8 cellular contexts compared by ENCODE assay signal in genomic region chr5:6379246-6379645, GRCh38. TPM values are rescaled to one million over a fixed set of nuclear protein-coding genes. Genes with fewer than 3 reads are reported as not detected.
DNase-seq lines count a peak whose midpoint lies in the region; ATAC-seq and TF ChIP-seq lines count a peak whose summit lies in the region.

No MANE protein-coding gene starts in this region.

- POLR2A ChIA-PET in T-cell (lab: Charles Lee): no interaction called here

- peaks cover 38% of the 10 kb centered on the region for H3K36me3 Mint-ChIP-seq in activated CD4-positive, alpha-beta T cell treated with anti-CD3 and anti-CD28 coated beads, Interleukin-2, amount 10 ng/mL, durations not matched to agents 24 days and 14 days (ENCODE audit: low read depth)
- H3K36me3 Mint-ChIP-seq in T-cell: peaks cover 17% of the 10 kb centered on the region
- peaks cover 51% of the 10 kb centered on the region for H3K36me3 Mint-ChIP-seq in stimulated activated effector memory CD8-positive, alpha-beta T cell treated with anti-CD3 and anti-CD28 coated beads, Interleukin-12 subunit alpha, Interleukin-12 subunit beta, amount 100 ng/mL, for 72 hours

- H3K4me3 Mint-ChIP-seq in activated CD4-positive, alpha-beta T cell treated with anti-CD3 and anti-CD28 coated beads, Interleukin-2, amount 10 ng/mL, durations not matched to agents 24 days and 14 days: peak overlapping the region; percentile 100
- H3K4me3 Mint-ChIP-seq in T-cell: peak overlapping the region; percentile 99 to 100 (median 100)
- H3K4me3 Mint-ChIP-seq in stimulated activated effector memory CD8-positive, alpha-beta T cell treated with anti-CD3 and anti-CD28 coated beads, Interleukin-12 subunit alpha, Interleukin-12 subunit beta, amount 100 ng/mL, for 72 hours: peak overlapping the region; percentile 98

- no peak for TF ChIP-seq POLR2A in gastroesophageal sphincter (IDR thresholded peaks at IDR 0.05)

- H3K27ac ChIP-seq in gastroesophageal sphincter: peak overlapping the region; percentile 5 to 92 (median 90)

- peaks cover 0 to 27% of the 10 kb centered on the region in 2 donors for H3K36me3 ChIP-seq in gastroesophageal sphincter

- intact Hi-C loops in activated CD4-positive, alpha-beta T cell treated with anti-CD3 and anti-CD28 coated beads, Interleukin-2, amount 10 ng/mL, durations not matched to agents 24 days and 14 days (cut with micrococcal nuclease): loop anchor here (5.0 to 10.0 kb wide), 2 partner anchors 887 to 1496 kb away; no protein-coding TSS in a partner anchor

- no peaks in the 10 kb centered on the region for H3K9me3 ChIP-seq in gastroesophageal sphincter

- DNase-seq in activated CD4-positive, alpha-beta T cell treated with anti-CD3 and anti-CD28 coated beads, Interleukin-2, amount 10 ng/mL, durations not matched to agents 24 days and 14 days: no peak
- DNase-seq in activated CD4-positive, alpha-beta T cell treated with anti-CD3 and anti-CD28 coated beads for 48 hours: no peak
- DNase-seq in T-cell (no peak), kidney glomerular epithelial cell (lab: John Stamatoyannopoulos, UW) (no peak)
- no peak for DNase-seq in stimulated activated effector memory CD8-positive, alpha-beta T cell treated with anti-CD3 and anti-CD28 coated beads, Interleukin-12 subunit alpha, Interleukin-12 subunit beta, amount 100 ng/mL, for 72 hours (ENCODE audit: low spot score in 2 of 2)
- no peak for DNase-seq in stimulated activated CD4-positive, alpha-beta T cell treated with anti-CD3 and anti-CD28 coated beads, Interleukin-4, amount 100 ng/mL, for 4 hours
- no peak for DNase-seq in stimulated activated CD4-positive, alpha-beta T cell treated with anti-CD3 and anti-CD28 coated beads, Interleukin-15, amount 100 ng/mL, for 24 hours

- no peak for ATAC-seq in T-cell (replicated peaks in 1 of 4)
- ATAC-seq in gastroesophageal sphincter: no peak
- no peak for ATAC-seq in stimulated activated effector memory CD8-positive, alpha-beta T cell treated with anti-CD3 and anti-CD28 coated beads, Interleukin-12 subunit alpha, Interleukin-12 subunit beta, amount 100 ng/mL, for 72 hours

- TF ChIP-seq CTCF in gastroesophageal sphincter (IDR thresholded peaks at IDR 0.05): no peak

- no peak for TF ChIP-seq EP300 in gastroesophageal sphincter (IDR thresholded peaks at IDR 0.05)

- H3K9me3 Mint-ChIP-seq in activated CD4-positive, alpha-beta T cell treated with anti-CD3 and anti-CD28 coated beads, Interleukin-2, amount 10 ng/mL, durations not matched to agents 24 days and 14 days: no peaks in the 10 kb centered on the region
- H3K9me3 Mint-ChIP-seq in T-cell: no peaks in the 10 kb centered on the region
- no peaks in the 10 kb centered on the region for H3K9me3 Mint-ChIP-seq in stimulated activated effector memory CD8-positive, alpha-beta T cell treated with anti-CD3 and anti-CD28 coated beads, Interleukin-12 subunit alpha, Interleukin-12 subunit beta, amount 100 ng/mL, for 72 hours

- H3K4me1 Mint-ChIP-seq in activated CD4-positive, alpha-beta T cell treated with anti-CD3 and anti-CD28 coated beads, Interleukin-2, amount 10 ng/mL, durations not matched to agents 24 days and 14 days: peaks cover 41% of the 10 kb centered on the region
- peaks cover 44 to 47% (median 46%) of the 10 kb centered on the region in 3 donors for H3K4me1 Mint-ChIP-seq in T-cell
- peaks cover 46% of the 10 kb centered on the region for H3K4me1 Mint-ChIP-seq in stimulated activated effector memory CD8-positive, alpha-beta T cell treated with anti-CD3 and anti-CD28 coated beads, Interleukin-12 subunit alpha, Interleukin-12 subunit beta, amount 100 ng/mL, for 72 hours

- peaks cover 12% of the 10 kb centered on the region for H3K27me3 Mint-ChIP-seq in activated CD4-positive, alpha-beta T cell treated with anti-CD3 and anti-CD28 coated beads, Interleukin-2, amount 10 ng/mL, durations not matched to agents 24 days and 14 days
- H3K27me3 Mint-ChIP-seq in T-cell: peaks cover 4 to 8% of the 10 kb centered on the region in 2 donors

- peak overlapping the region; percentile 98 for H3K27ac Mint-ChIP-seq in activated CD4-positive, alpha-beta T cell treated with anti-CD3 and anti-CD28 coated beads, Interleukin-2, amount 10 ng/mL, durations not matched to agents 24 days and 14 days
- H3K27ac Mint-ChIP-seq in T-cell: peak overlapping the region; percentile 96 to 98
- H3K27ac Mint-ChIP-seq in stimulated activated effector memory CD8-positive, alpha-beta T cell treated with anti-CD3 and anti-CD28 coated beads, Interleukin-12 subunit alpha, Interleukin-12 subunit beta, amount 100 ng/mL, for 72 hours: peak overlapping the region; percentile 98

- 86 to 100% methylated on average over 1 to 4 of the region's 4 CpGs for WGBS in gastroesophageal sphincter (ENCODE audit: low coverage in 1 of 2), 2 donors

- CTCF ChIA-PET in T-cell (lab: Charles Lee): no interaction called here

- H3K4me1 ChIP-seq in gastroesophageal sphincter: peaks cover 0 to 32% (median 7%) of the 10 kb centered on the region in 3 donors

- H3K4me3 ChIP-seq in gastroesophageal sphincter: peak overlapping the region; percentile 86 to 96

- no peaks in the 10 kb centered on the region for H3K27me3 ChIP-seq in gastroesophageal sphincter

RNA-seq across cellular contexts. Expression of gene MED10, which starts 0.9 kb away (rescaled TPM):
- 58.0 and 63.8 TPM in 2 replicates for total RNA-seq in activated CD4-positive, alpha-beta T cell treated with anti-CD3 and anti-CD28 coated beads, Interleukin-2, amount 10 ng/mL, durations not matched to agents 24 days and 14 days
- 10 to 100 TPM; 53.9 to 65.6 (median 58.2) TPM for total RNA-seq in T-cell
- 10 to 100 TPM; 27.2 to 39.7 (median 34.0) TPM for total RNA-seq in gastroesophageal sphincter
